Comparison of ENCODE assay signal across 11 cellular contexts in the genomic region with DNA sequence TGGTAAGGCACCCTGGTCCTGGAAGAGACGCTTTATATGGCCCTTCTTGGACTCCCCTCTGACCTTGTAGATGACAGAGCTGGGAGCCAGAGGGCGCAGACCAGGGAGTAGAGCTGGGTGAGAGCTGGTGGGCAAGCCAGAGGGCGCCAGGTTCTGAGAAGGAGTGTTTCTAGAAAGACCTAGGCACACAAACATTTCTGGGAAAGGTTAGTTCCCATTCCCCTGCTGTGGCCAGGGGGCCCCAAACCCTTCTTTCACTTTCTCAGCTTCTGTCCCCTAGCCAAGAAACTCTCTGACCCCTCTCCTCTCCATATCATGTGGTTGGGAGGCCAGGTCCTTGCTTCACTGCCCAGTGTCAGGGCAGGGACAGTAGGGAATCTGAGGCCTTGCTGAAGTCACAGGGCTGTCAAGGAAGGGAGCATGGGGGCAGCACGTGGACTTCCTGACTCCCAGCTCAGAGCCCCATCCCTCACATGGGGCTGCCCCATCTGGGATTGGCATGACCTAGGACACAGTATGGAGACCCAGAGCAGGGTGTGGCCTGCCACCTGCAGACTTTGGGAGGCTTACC. TPM values are rescaled to one million over a fixed set of nuclear protein-coding genes. Genes with fewer than 3 reads are reported as not detected.
DNase-seq lines count a peak whose midpoint lies in the region; ATAC-seq and TF ChIP-seq lines count a peak whose summit lies in the region.
"Had no signal": no experiment of that assay in that cellular context is flagged by ENCODE, and none has a peak within 500 bp of the region (broad histone marks: within the 10 kb centered on the region; RNA-seq: fewer than 3 reads in every experiment).

No MANE protein-coding gene starts in this region.

- no peak overlapping the region for H3K4me3 ChIP-seq in psoas muscle
- H3K4me3 ChIP-seq: neural progenitor cell had no signal

- TF ChIP-seq CTCF in psoas muscle (IDR thresholded peaks at IDR 0.05): no peak

- peak overlapping the region; percentile 64 for H3K27ac ChIP-seq in psoas muscle
- H3K27ac ChIP-seq: neural progenitor cell had no signal

- peak in 2 of 3 donors; percentile 38 to 51 for DNase-seq in stimulated activated CD4-positive, alpha-beta T cell treated with anti-CD3 and anti-CD28 coated beads, Interleukin-12 subunit alpha, Interleukin-12 subunit beta, amount 100 ng/mL, for 48 hours (ENCODE audit: low read depth in 2 of 3, low spot score in 1 of 3)
- DNase-seq in stimulated activated CD4-positive, alpha-beta T cell treated with anti-CD3 and anti-CD28 coated beads, Interleukin-12 subunit alpha, Interleukin-12 subunit beta, amount 100 ng/mL, for 4 hours: no peak
- peak; percentile 53 for DNase-seq in activated effector memory CD4-positive, alpha-beta T cell treated with Interleukin-2 at 50 U/mL for 16 hours
- DNase-seq in psoas muscle: no peak
- no peak for DNase-seq in NCI-H1694 treated with DMSO at 0.1 percent for 48 hours (lab: John Stamatoyannopoulos, UW)
- no peak for DNase-seq in SKM-1 (lab: John Stamatoyannopoulos, UW; ENCODE audit: unreplicated experiment)
- no peak for DNase-seq in SIG-M5 (lab: John Stamatoyannopoulos, UW)
- no peak for DNase-seq in NCI-H2029 (lab: John Stamatoyannopoulos, UW)
- DNase-seq: amniotic stem cell, foreskin melanocyte had no signal

- ATAC-seq in psoas muscle: no peak

- intact Hi-C loops in psoas muscle (cut with DNase I): loop anchor here (1.0 to 5.0 kb wide), 4 partner anchors 41 to 819 kb away; partner anchors contain the start of gene RBM15B (in 1 of the 2)

- H3K36me3 ChIP-seq in psoas muscle (ENCODE audit: insufficient read depth in 1 of 2, low read depth in 1 of 2): peaks cover 0 to 39% of the 10 kb centered on the region in 2 donors
- H3K36me3 ChIP-seq: neural progenitor cell had no signal

- H3K9me3 ChIP-seq in psoas muscle: no peaks in the 10 kb centered on the region

- 80 to 96% (median 90%) methylated on average over 4 of the region's 4 CpGs for WGBS in psoas muscle, 3 donors

- no peaks in the 10 kb centered on the region for H3K27me3 ChIP-seq in psoas muscle (ENCODE audit: insufficient read depth in 3 of 3, low read length in 2 of 3)
- H3K27me3 ChIP-seq: neural progenitor cell had no signal

- H3K4me1 ChIP-seq in psoas muscle: peaks cover 15% of the 10 kb centered on the region

RNA-seq across cellular contexts. Expression of gene HEMK1, which starts 3.6 kb away (rescaled TPM):
- 10 to 100 TPM in 2 of 4 donors, 1 to 10 TPM in 2; 6.1 to 16.2 (median 9.3) TPM for total RNA-seq in psoas muscle
- polyA plus RNA-seq in psoas muscle: 10 to 100 TPM in 1 of 3 donors, 1 to 10 TPM in 2; 6.4 to 12.8 (median 10.0) TPM

RNA-seq across cellular contexts. Expression of gene C3orf18, which starts 5.3 kb away (rescaled TPM):
- 10 to 100 TPM in 3 of 4 donors, 1 to 10 TPM in 1; 7.3 to 30.1 (median 15.2) TPM for total RNA-seq in psoas muscle
- polyA plus RNA-seq in psoas muscle: 10 to 100 TPM; 14.0 to 26.3 (median 18.8) TPM

RNA-seq across cellular contexts. Expression of gene CISH, which starts 38.7 kb away (rescaled TPM):
- total RNA-seq in psoas muscle: 10 to 100 TPM; 16.9 to 75.1 (median 50.4) TPM
- polyA plus RNA-seq in psoas muscle: 10 to 100 TPM; 12.8 to 36.5 (median 18.5) TPM

RNA-seq across cellular contexts. Expression of gene MAPKAPK3, which starts 44.1 kb away (rescaled TPM):
- total RNA-seq in psoas muscle: 100 to 1,000 TPM in 3 of 4 donors, 10 to 100 TPM in 1; 88.2 to 277 (median 187) TPM
- 100 to 1,000 TPM; 213 to 409 (median 328) TPM for polyA plus RNA-seq in psoas muscle

Comparison
In these comparisons a context has a peak if more than half of its experiments do, and no peak if none do; other contexts are left out.
1. DNase-seq: peak in stimulated activated CD4-positive, alpha-beta T cell treated with anti-CD3 and anti-CD28 coated beads, Interleukin-12 subunit alpha, Interleukin-12 subunit beta, amount 100 ng/mL, for 48 hours (2 of 3) and activated effector memory CD4-positive, alpha-beta T cell treated with Interleukin-2 at 50 U/mL for 16 hours (single experiment); none in stimulated activated CD4-positive, alpha-beta T cell treated with anti-CD3 and anti-CD28 coated beads, Interleukin-12 subunit alpha, Interleukin-12 subunit beta, amount 100 ng/mL, for 4 hours (single experiment), psoas muscle (0 of 2), NCI-H1694 treated with DMSO at 0.1 percent for 48 hours (single experiment), SKM-1 (single experiment), SIG-M5 (single experiment) and NCI-H2029 (single experiment).